ENCODE assay signal across 8 cellular contexts in the genomic region with DNA sequence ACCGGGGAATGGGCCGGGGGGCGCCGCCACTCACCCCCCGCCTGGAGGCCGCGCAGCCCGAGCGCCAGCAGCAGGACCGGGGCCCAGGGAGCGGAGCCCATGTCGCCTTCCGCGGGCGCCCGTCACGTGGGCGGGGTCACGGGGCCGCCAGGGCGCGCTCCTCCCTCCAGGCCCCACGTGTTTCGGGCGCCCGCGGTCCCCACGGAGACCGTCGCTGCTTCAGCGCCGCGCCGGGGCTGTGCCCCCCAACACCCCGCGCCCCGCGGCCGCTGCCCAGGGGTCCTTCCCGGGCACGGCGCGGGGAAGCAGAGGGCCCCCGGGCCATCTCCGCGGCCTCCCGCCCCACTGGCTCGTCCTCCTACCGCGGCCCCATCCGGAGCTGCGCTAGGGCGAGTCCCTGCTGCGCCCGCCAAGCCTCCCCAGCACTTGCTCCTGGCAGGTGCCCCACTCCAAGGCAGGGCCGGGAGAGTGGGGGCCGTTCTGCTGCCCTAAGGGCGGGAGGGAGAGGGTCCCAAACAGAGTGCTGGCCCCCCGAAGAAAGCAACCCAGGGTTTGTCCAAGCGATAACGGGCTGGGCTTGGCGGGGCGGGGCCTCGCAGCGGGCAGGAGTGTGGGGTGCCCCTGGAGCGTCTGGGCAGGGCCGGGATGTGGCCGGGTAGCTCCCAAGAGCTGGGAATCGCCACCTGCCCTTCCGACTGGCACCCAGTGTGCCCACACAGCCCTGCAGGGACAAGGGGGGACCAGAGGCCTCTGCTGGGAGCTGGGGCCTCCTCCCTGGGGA. TPM values are rescaled to one million over a fixed set of nuclear protein-coding genes. Genes with fewer than 3 reads are reported as not detected.
DNase-seq lines count a peak whose midpoint lies in the region; ATAC-seq, FAIRE-seq and TF ChIP-seq lines count a peak whose summit lies in the region.

A gene (minus strand): TSS at position 121 of the 781 bp plus-strand sequence. CDS start 20 bp downstream, at position 101.

- POLR2A ChIA-PET in activated CD4-positive, alpha-beta T cell treated with anti-CD3 and anti-CD28 coated beads for 36 hours (lab: Charles Lee): no interaction called here
- POLR2A ChIA-PET in HepG2 (lab: Yijun Ruan, JAX): no interaction called here

- H3K9me3 Mint-ChIP-seq in activated CD4-positive, alpha-beta T cell treated with anti-CD3 and anti-CD28 coated beads for 36 hours (ENCODE audit: low read depth): no peaks in the 10 kb centered on the region

- no peaks in the 10 kb centered on the region for H3K9me3 ChIP-seq in HepG2 (ENCODE audit: low read length)

- peaks cover 12% of the 10 kb centered on the region for H3K36me3 Mint-ChIP-seq in activated CD4-positive, alpha-beta T cell treated with anti-CD3 and anti-CD28 coated beads for 36 hours (ENCODE audit: low read depth)

- BruUV-seq in HepG2 (replicated peaks; lab: Mats Ljungman, UMichigan): no TSS peak

- H3K4me2 ChIP-seq in HepG2 (ENCODE audit: low read depth, low read length): no peak within 1 kb of the TSS

- no peak within 1 kb of the TSS for H3K27ac ChIP-seq in HepG2 (ENCODE audit: extremely low read length, insufficient read depth, low read length)

- H3K4me3 Mint-ChIP-seq in activated CD4-positive, alpha-beta T cell treated with anti-CD3 and anti-CD28 coated beads for 36 hours: peak within 1 kb of the TSS; percentile 72

- DNase-seq in H54 (ENCODE audit: insufficient read length, low spot score) (peak; percentile 96), NCI-H146 treated with DMSO at 0.1 percent for 48 hours (lab: John Stamatoyannopoulos, UW; ENCODE audit: unreplicated experiment) (peak; percentile 6), choroid plexus epithelial cell (ENCODE audit: low read depth) (peak; percentile 24), HepG2 (ENCODE audit: low spot score) (no peak), NCI-H1048 (lab: John Stamatoyannopoulos, UW) (no peak)
- peak; percentile 89 for DNase-seq in activated CD4-positive, alpha-beta T cell treated with anti-CD3 and anti-CD28 coated beads for 36 hours
- peak; percentile 83 for DNase-seq in stimulated activated CD4-positive, alpha-beta T cell treated with anti-CD3 and anti-CD28 coated beads, Interleukin-4, amount 100 ng/mL, for 1 hour

- CTCF ChIA-PET in activated CD4-positive, alpha-beta T cell treated with anti-CD3 and anti-CD28 coated beads for 36 hours (lab: Charles Lee): interaction anchor here (0.6 to 1.9 kb wide), 4 partner anchors 10 to 86 kb away, joined by 3 to 9 read pairs (median 5); no protein-coding TSS in a partner anchor
- CTCF ChIA-PET in HepG2 (lab: Yijun Ruan, JAX; ENCODE audit: low intra/inter-chr PET ratio, low total read pairs): no interaction called here

- H2AFZ ChIP-seq in HepG2 (ENCODE audit: low read length): no peak within 1 kb of the TSS

- H3K27me3 Mint-ChIP-seq in activated CD4-positive, alpha-beta T cell treated with anti-CD3 and anti-CD28 coated beads for 36 hours: no peaks in the 10 kb centered on the region

- FAIRE-seq in H54 (lab: Jason Lieb, UNC) (no peak), HepG2 (lab: Jason Lieb, UNC) (no peak)

- in situ Hi-C loops in HepG2 (cut with HindIII; ENCODE audit: extremely low pct_ligation_motif_present, low pct_unique_long_range_greater_than_20kb): loop anchor here (5.0 kb wide), 1 partner anchor 112 kb away; a partner anchor contains a TSS

- no peaks in the 10 kb centered on the region for H3K79me2 ChIP-seq in HepG2 (ENCODE audit: insufficient read depth, low read length)

- TF ChIP-seq CTCF in choroid plexus epithelial cell (conservative IDR thresholded peaks at IDR 0.05; ENCODE audit: low read depth, low read length) (no peak), HepG2 (CRISPR knock-in tag; IDR thresholded peaks at IDR 0.05) (no peak)

- H3K27ac Mint-ChIP-seq in activated CD4-positive, alpha-beta T cell treated with anti-CD3 and anti-CD28 coated beads for 36 hours: peak within 1 kb of the TSS; percentile 51

- peak; percentile 68 for TF ChIP-seq POLR2A in H54 (IDR thresholded peaks at IDR 0.05; ENCODE audit: low read depth, low read length)
- TF ChIP-seq POLR2A in HepG2 (IDR thresholded peaks at IDR 0.05; ENCODE audit: insufficient read depth in 1 of 2, low read depth in 2 of 2, low read length in 2 of 2): no peak

- H3K4me3 ChIP-seq in GM08714 (ENCODE audit: low read length) (peak within 1 kb of the TSS; percentile 66; the same call in 1 of the 2 replicates), choroid plexus epithelial cell (ENCODE audit: low read depth, low read length) (peak within 1 kb of the TSS; percentile 56), HepG2 (replicated peaks in 1 of 3; ENCODE audit: insufficient read depth in 1 of 3, low read depth in 2 of 3, low read length in 3 of 3) (no peak within 1 kb of the TSS; a peak in 1 of 6 replicates)

- WGBS in HepG2 (ENCODE audit: low lambda C conversion rate): 90% methylated on average over 40 of the region's 70 CpGs

- intact Hi-C loops in activated CD4-positive, alpha-beta T cell treated with anti-CD3 and anti-CD28 coated beads for 36 hours (cut with DNase I, micrococcal nuclease): loop anchor here (1.0 to 2.0 kb wide), 7 partner anchors 14 to 108 kb away; a partner anchor contains a TSS
- intact Hi-C loops in HepG2 (cut with micrococcal nuclease; ENCODE audit: unreplicated experiment): loop anchor here (10.0 kb wide), 1 partner anchor 60 kb away; a partner anchor contains a TSS

- H3K27me3 ChIP-seq in HepG2 (ENCODE audit: control insufficient read depth in 1 of 2, insufficient read depth in 2 of 2, low read length in 2 of 2): no peaks in the 10 kb centered on the region

- ATAC-seq in activated CD4-positive, alpha-beta T cell treated with anti-CD3 and anti-CD28 coated beads for 36 hours: peak; percentile 90
- ATAC-seq in HepG2: no peak

- no peak within 1 kb of the TSS for H3K9ac ChIP-seq in HepG2 (ENCODE audit: insufficient read depth, low read depth, low read length)

- H3K4me1 ChIP-seq in HepG2 (ENCODE audit: insufficient read depth, low read length): peaks cover 64% of the 10 kb centered on the region

- no peaks in the 10 kb centered on the region for H4K20me1 ChIP-seq in HepG2 (ENCODE audit: insufficient read depth, low read length)

- no peak for TF ChIP-seq RAD21 in HepG2 (CRISPR knock-in tag; IDR thresholded peaks at IDR 0.05)

- H3K36me3 ChIP-seq in HepG2 (replicated peaks in 1 of 2; ENCODE audit: control insufficient read depth in 1 of 2, insufficient read depth in 2 of 2, low read length in 2 of 2): no peaks in the 10 kb centered on the region

- H3K4me1 Mint-ChIP-seq in activated CD4-positive, alpha-beta T cell treated with anti-CD3 and anti-CD28 coated beads for 36 hours: peaks cover 13% of the 10 kb centered on the region

- TF ChIP-seq EP300 in HepG2 (IDR thresholded peaks at IDR 0.05; ENCODE audit: low read depth in 2 of 2, low read length in 2 of 2) (no peak), HepG2 (CRISPR knock-in tag; IDR thresholded peaks at IDR 0.05; ENCODE audit: borderline replicate concordance) (no peak)

TF ChIP-seq in HepG2, 621 proteins besides CTCF, POLR2A, EP300 and RAD21 (continues in another document):
- 0 out of 2 replicates have a peak, but pooled peaks have one; percentile 21 for TF ChIP-seq HNRNPL (IDR thresholded peaks at IDR 0.05; ENCODE audit: low read depth, low read length)
- TF ChIP-seq, protein P1, sequence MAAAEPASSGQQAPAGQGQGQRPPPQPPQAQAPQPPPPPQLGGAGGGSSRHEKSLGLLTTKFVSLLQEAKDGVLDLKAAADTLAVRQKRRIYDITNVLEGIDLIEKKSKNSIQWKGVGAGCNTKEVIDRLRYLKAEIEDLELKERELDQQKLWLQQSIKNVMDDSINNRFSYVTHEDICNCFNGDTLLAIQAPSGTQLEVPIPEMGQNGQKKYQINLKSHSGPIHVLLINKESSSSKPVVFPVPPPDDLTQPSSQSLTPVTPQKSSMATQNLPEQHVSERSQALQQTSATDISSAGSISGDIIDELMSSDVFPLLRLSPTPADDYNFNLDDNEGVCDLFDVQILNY (CRISPR knock-in tag; conservative IDR thresholded peaks at IDR 0.05): no peak
- TF ChIP-seq, protein P2, sequence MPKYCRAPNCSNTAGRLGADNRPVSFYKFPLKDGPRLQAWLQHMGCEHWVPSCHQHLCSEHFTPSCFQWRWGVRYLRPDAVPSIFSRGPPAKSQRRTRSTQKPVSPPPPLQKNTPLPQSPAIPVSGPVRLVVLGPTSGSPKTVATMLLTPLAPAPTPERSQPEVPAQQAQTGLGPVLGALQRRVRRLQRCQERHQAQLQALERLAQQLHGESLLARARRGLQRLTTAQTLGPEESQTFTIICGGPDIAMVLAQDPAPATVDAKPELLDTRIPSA (CRISPR knock-in tag; IDR thresholded peaks at IDR 0.05; ENCODE audit: borderline replicate concordance): no peak

RNA-seq across cellular contexts. Expression of the gene that starts here (rescaled TPM):
- 100 to 1,000 TPM; 188 to 204 TPM for total RNA-seq in activated CD4-positive, alpha-beta T cell treated with anti-CD3 and anti-CD28 coated beads for 36 hours
- 0.66 and 1.2 TPM in 2 replicates for total RNA-seq in HepG2 (2016; rRNA removed; fragmentation: Illumina TruSeq; extraction: Trizol)
- total RNA-seq in HepG2 (2016; cell fraction: cytosol; rRNA removed; fragmentation: Illumina TruSeq; extraction: Trizol; ENCODE audit: low read depth): 0.91 and 1.4 TPM in 2 replicates
- 0.65 and 0.95 TPM in 2 replicates for total RNA-seq in HepG2 (2016; cell fraction: insoluble cytoplasmic fraction; rRNA removed; fragmentation: Illumina TruSeq; extraction: Trizol)
- 0.83 TPM in 2 replicates for total RNA-seq in HepG2 (2016; cell fraction: membrane; rRNA removed; fragmentation: Illumina TruSeq; extraction: Trizol)
- total RNA-seq in HepG2 (2016; cell fraction: nucleus; rRNA removed; fragmentation: Illumina TruSeq; extraction: Trizol): 0.97 and 1.4 TPM in 2 replicates
- 4.5 and 6.5 TPM in 2 replicates for polyA plus RNA-seq in HepG2 (2011; rRNA removed)
- 1.9 and 3.2 TPM in 2 replicates for polyA plus RNA-seq in HepG2 (2011; cell fraction: cytosol; rRNA removed)
- 28.6 and 38.6 TPM in 2 replicates for polyA plus RNA-seq in HepG2 (2011; cell fraction: nucleus; rRNA removed)
- 3.1 and 4.5 TPM in 2 replicates for polyA plus RNA-seq in HepG2 (2012)
- polyA plus RNA-seq in HepG2 (2016; cell fraction: cytosol; fragmentation: Illumina TruSeq; extraction: Trizol; ENCODE audit: low read depth): 0.95 and 1.3 TPM in 2 replicates
- 0.72 and 1.0 TPM in 2 replicates for polyA plus RNA-seq in HepG2 (2016; cell fraction: insoluble cytoplasmic fraction; fragmentation: Illumina TruSeq; extraction: Trizol; ENCODE audit: low read depth)
- polyA plus RNA-seq in HepG2 (2016; cell fraction: membrane; fragmentation: Illumina TruSeq; extraction: Trizol; ENCODE audit: low read depth): 0.70 and 0.74 TPM in 2 replicates
- polyA plus RNA-seq in HepG2 (2016; cell fraction: nucleus; fragmentation: Illumina TruSeq; extraction: Trizol; ENCODE audit: insufficient read depth, low read depth): 4.6 and 5.3 TPM in 2 replicates
- 3.4 and 95.8 TPM in 2 replicates for polyA minus RNA-seq in HepG2 (2011; rRNA and poly(A)+ RNA removed; ENCODE audit: low replicate concordance)
- 1.5 and 1.6 TPM in 2 replicates for polyA minus RNA-seq in HepG2 (2011; cell fraction: cytosol; rRNA and poly(A)+ RNA removed)
- 1.9 and 2.3 TPM in 2 replicates for polyA minus RNA-seq in HepG2 (2011; cell fraction: nucleus; rRNA and poly(A)+ RNA removed)

Comparison
In these comparisons a context has a peak if more than half of its experiments do, and no peak if none do; other contexts are left out.
1. RNA of the gene that starts here (total RNA-seq): 188 to 204 TPM in activated CD4-positive, alpha-beta T cell treated with anti-CD3 and anti-CD28 coated beads for 36 hours; 0.65 to 1.4 TPM in HepG2; every median in the first group is over 10 times any median in the second.
2. H3K4me3 ChIP-seq: peak in GM08714 (single experiment) and choroid plexus epithelial cell (single experiment); none in HepG2 (0 of 3).
3. DNase-seq: peak in H54 (single experiment), NCI-H146 treated with DMSO at 0.1 percent for 48 hours (single experiment), activated CD4-positive, alpha-beta T cell treated with anti-CD3 and anti-CD28 coated beads for 36 hours (single experiment), choroid plexus epithelial cell (single experiment) and stimulated activated CD4-positive, alpha-beta T cell treated with anti-CD3 and anti-CD28 coated beads, Interleukin-4, amount 100 ng/mL, for 1 hour (single experiment); none in HepG2 (single experiment) and NCI-H1048 (single experiment).